In the genomic region with DNA sequence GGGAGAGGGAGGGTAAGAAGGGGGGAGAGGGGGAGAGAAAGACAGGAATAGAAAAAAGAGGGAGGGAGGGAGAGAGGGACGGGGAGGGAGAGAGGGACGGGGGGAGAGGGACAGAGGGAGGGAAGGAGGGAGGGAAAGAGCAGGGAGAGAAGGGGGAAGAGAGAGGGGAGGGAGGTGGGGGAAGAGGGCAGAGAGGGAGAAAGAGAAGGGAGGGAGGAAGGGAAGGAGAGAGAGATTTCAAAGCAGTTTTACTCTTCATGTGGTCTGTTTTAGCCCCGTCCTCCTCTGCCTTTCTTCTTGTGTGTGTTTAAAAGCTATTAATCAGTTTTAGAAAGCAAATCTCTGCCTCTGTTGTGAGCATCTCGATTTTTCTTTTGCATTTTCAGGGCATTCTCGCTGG, we compare ENCODE assay signal across 22 cellular contexts.
A peak's percentile ranks its signal among the peaks of the same experiment; 100 is the strongest.
DNase-seq lines count a peak whose midpoint lies in the region; ATAC-seq and TF ChIP-seq lines count a peak whose summit lies in the region.
"Had no signal": no experiment of that assay in that cellular context is flagged by ENCODE, and none has a peak within 500 bp of the region (broad histone marks: within the 10 kb centered on the region; RNA-seq: fewer than 3 reads in every experiment).

No MANE protein-coding gene starts in this region.

- H3K9ac ChIP-seq in parathyroid adenoma (no peak overlapping the region), GM23248 (no peak overlapping the region)

- H3K9me3 ChIP-seq in BE2C (no peaks in the 10 kb centered on the region), parathyroid adenoma (ENCODE audit: control insufficient read depth, low read length) (no peaks in the 10 kb centered on the region), GM23248 (ENCODE audit: low read depth) (no peaks in the 10 kb centered on the region)
- H3K9me3 ChIP-seq: HAP-1, prostate gland, SJSA1, thyroid gland had no signal

- 3 to 39% methylated on average over 4 to 5 of the region's 5 CpGs for WGBS in GM23248 (ENCODE audit: low coverage in 1 of 2, low lambda C conversion rate in 2 of 2, missing lambda C conversion rate in 2 of 2), 2 experiments

- H3K36me3 ChIP-seq in BE2C (no peaks in the 10 kb centered on the region), parathyroid adenoma (ENCODE audit: control insufficient read depth, insufficient read depth, low read length) (no peaks in the 10 kb centered on the region), GM23248 (ENCODE audit: low read depth) (no peaks in the 10 kb centered on the region)
- H3K36me3 ChIP-seq: HAP-1, prostate gland, SJSA1, thyroid gland had no signal

- H3K4me2 ChIP-seq in parathyroid adenoma (ENCODE audit: low read length) = peak overlapping the region; percentile 52
- no peak overlapping the region for H3K4me2 ChIP-seq in GM23248 (ENCODE audit: unreplicated experiment)

- no peaks in the 10 kb centered on the region for H3F3A ChIP-seq in GM23248 (ENCODE audit: insufficient read depth)

- no peak for ATAC-seq in HG03520 (IDR thresholded peaks at IDR 0.05; ENCODE audit: unreplicated experiment)
- ATAC-seq: activated CD8-positive, alpha-beta memory T cell treated with anti-CD3 and anti-CD28 coated beads, Interleukin-2, amount 10 ng/mL, durations not matched to agents 7 days and 5 days; left cardiac atrium; natural killer cell; Panc1 had no signal

- H3K79me2 ChIP-seq in parathyroid adenoma (no peaks in the 10 kb centered on the region), GM23248 (ENCODE audit: insufficient read depth) (no peaks in the 10 kb centered on the region)

- in situ Hi-C loops in GM23248 (cut with MboI) = no loop called here

- no peaks in the 10 kb centered on the region for H3K9me2 ChIP-seq in GM23248 (ENCODE audit: insufficient read depth)

- H3K4me1 ChIP-seq in BE2C (peaks cover 27% of the 10 kb centered on the region), parathyroid adenoma (peaks cover 13% of the 10 kb centered on the region), GM23248 (ENCODE audit: insufficient read depth) (no peaks in the 10 kb centered on the region)
- H3K4me1 ChIP-seq: prostate gland, SJSA1, thyroid gland had no signal

- H2AFZ ChIP-seq in parathyroid adenoma = no peak overlapping the region
- no peak overlapping the region for H2AFZ ChIP-seq in GM23248

- H3K4me3 ChIP-seq in BE2C (ENCODE audit: low read depth, low read length) (peak overlapping the region; percentile 35), parathyroid adenoma (ENCODE audit: low read depth, low read length) (no peak overlapping the region), GM23248 (no peak overlapping the region)
- H3K4me3 ChIP-seq: coronary artery, HAP-1, prostate gland, SJSA1, thyroid gland had no signal

- no peak for TF ChIP-seq CTCF in BE2C (IDR thresholded peaks at IDR 0.05; ENCODE audit: low read depth, low read length)
- TF ChIP-seq CTCF in parathyroid adenoma (IDR thresholded peaks at IDR 0.05) = no peak

- no peaks in the 10 kb centered on the region for H4K20me1 ChIP-seq in GM23248 (ENCODE audit: insufficient read depth)

- DNase-seq in BE2C = no peak
- no peak for DNase-seq in NCI-H1105 (lab: John Stamatoyannopoulos, UW)
- DNase-seq in SKM-1 treated with dmso at 0.1 percent for 144 hours (lab: John Stamatoyannopoulos, UW; ENCODE audit: unreplicated experiment) = no peak
- DNase-seq in GM23248 = no peak
- DNase-seq: activated CD4-positive, alpha-beta T cell treated with anti-CD3 and anti-CD28 coated beads for 48 hours; activated CD8-positive, alpha-beta memory T cell treated with anti-CD3 and anti-CD28 coated beads, Interleukin-2, amount 10 ng/mL, durations not matched to agents 7 days and 5 days; activated naive CD8-positive, alpha-beta T cell treated with anti-CD3 and anti-CD28 coated beads, Interleukin-2, amount 10 ng/mL, durations not matched to agents 7 days and 5 days; Calu3; left cardiac atrium; natural killer cell; NK-92 treated with Interleukin-12 subunit alpha and Interleukin-12 subunit beta, amount 100 ng/mL, for 24 hours; stimulated activated naive CD4-positive, alpha-beta T cell; thyroid gland had no signal

- H3K27ac ChIP-seq in angular gyrus (ENCODE audit: low read depth, low read length) (peak overlapping the region; percentile 62), layer of hippocampus (ENCODE audit: low read depth, low read length) (peak overlapping the region; percentile 69), parathyroid adenoma (peak overlapping the region; percentile 64), GM23248 (no peak overlapping the region)
- H3K27ac ChIP-seq: coronary artery, prostate gland, SJSA1, thyroid gland had no signal

- H3K27me3 ChIP-seq in BE2C (no peaks in the 10 kb centered on the region), layer of hippocampus (ENCODE audit: control insufficient read depth, insufficient read depth, low read length) (no peaks in the 10 kb centered on the region), parathyroid adenoma (ENCODE audit: control insufficient read depth, insufficient read depth, low read length) (no peaks in the 10 kb centered on the region), GM23248 (replicated peaks; ENCODE audit: insufficient read depth) (no peaks in the 10 kb centered on the region)
- H3K27me3 ChIP-seq: thyroid gland had no signal
